Comparison of ENCODE assay signal across 27 cellular contexts in genomic region chr16:84268661-84269060, GRCh38. TPM values are rescaled to one million over a fixed set of nuclear protein-coding genes. Genes with fewer than 3 reads are reported as not detected.
DNase-seq lines count a peak whose midpoint lies in the region; ATAC-seq lines count a peak whose summit lies in the region.
"Had no signal": no experiment of that assay in that cellular context is flagged by ENCODE, and none has a peak within 500 bp of the region (broad histone marks: within the 10 kb centered on the region; RNA-seq: fewer than 3 reads in every experiment).

No MANE protein-coding gene starts in this region.

- peaks cover 0 to 2% of the 10 kb centered on the region in 2 donors for H3K9me3 Mint-ChIP-seq in stimulated activated naive B cell treated with anti-CD40 and anti-IgM and Interleukin-4, amounts not matched to agents 10 μg/mL and 1 μg/mL and 100 μg/mL, for 72 hours
- no peaks in the 10 kb centered on the region for H3K9me3 Mint-ChIP-seq in activated naive CD4-positive, alpha-beta T cell treated with anti-CD3 and anti-CD28 coated beads, Interleukin-2, amount 50 U/mL, for 72 hours
- H3K9me3 Mint-ChIP-seq: activated CD4-positive, alpha-beta T cell treated with anti-CD3 and anti-CD28 coated beads, Interleukin-2, amount 10 ng/mL, durations not matched to agents 7 days and 5 days; activated T-cell treated with anti-CD3 and anti-CD28 coated beads, Interleukin-2, amount 50 U/mL, for 24 hours; dendritic cell treated with granulocyte-macrophage colony-stimulating factor and Interleukin-4, amounts not matched to agents 40 ng/mL and 50 ng/mL, for 4 days; natural killer cell had no signal

- peaks cover 14% of the 10 kb centered on the region in 2 donors for H3K27me3 Mint-ChIP-seq in stimulated activated naive B cell treated with anti-CD40 and anti-IgM and Interleukin-4, amounts not matched to agents 10 μg/mL and 1 μg/mL and 100 μg/mL, for 72 hours

- ATAC-seq in stimulated activated naive B cell treated with anti-CD40 and anti-IgM and Interleukin-4, amounts not matched to agents 10 μg/mL and 1 μg/mL and 100 μg/mL, for 72 hours (replicated peaks) = no peak
- ATAC-seq in activated naive CD4-positive, alpha-beta T cell treated with anti-CD3 and anti-CD28 coated beads, Interleukin-2, amount 50 U/mL, for 72 hours = no peak
- ATAC-seq in HG02623 (IDR thresholded peaks at IDR 0.05; ENCODE audit: unreplicated experiment) = no peak
- ATAC-seq: lower lobe of right lung, natural killer cell had no signal

- no peak overlapping the region for H3K27ac Mint-ChIP-seq in stimulated activated naive B cell treated with anti-CD40 and anti-IgM and Interleukin-4, amounts not matched to agents 10 μg/mL and 1 μg/mL and 100 μg/mL, for 72 hours
- H3K27ac Mint-ChIP-seq in activated naive CD4-positive, alpha-beta T cell treated with anti-CD3 and anti-CD28 coated beads, Interleukin-2, amount 50 U/mL, for 72 hours = no peak overlapping the region
- H3K27ac Mint-ChIP-seq: activated CD4-positive, alpha-beta T cell treated with anti-CD3 and anti-CD28 coated beads, Interleukin-2, amount 10 ng/mL, durations not matched to agents 7 days and 5 days; activated T-cell treated with anti-CD3 and anti-CD28 coated beads, Interleukin-2, amount 50 U/mL, for 24 hours; CD14-positive monocyte; dendritic cell treated with granulocyte-macrophage colony-stimulating factor and Interleukin-4, amounts not matched to agents 40 ng/mL and 50 ng/mL, for 4 days; natural killer cell had no signal

- H3K4me1 Mint-ChIP-seq in stimulated activated naive B cell treated with anti-CD40 and anti-IgM and Interleukin-4, amounts not matched to agents 10 μg/mL and 1 μg/mL and 100 μg/mL, for 72 hours = no peaks in the 10 kb centered on the region
- H3K4me1 Mint-ChIP-seq: activated CD4-positive, alpha-beta T cell treated with anti-CD3 and anti-CD28 coated beads, Interleukin-2, amount 10 ng/mL, durations not matched to agents 7 days and 5 days; CD14-positive monocyte; natural killer cell had no signal

- H3K36me3 Mint-ChIP-seq in stimulated activated naive B cell treated with anti-CD40 and anti-IgM and Interleukin-4, amounts not matched to agents 10 μg/mL and 1 μg/mL and 100 μg/mL, for 72 hours = no peaks in the 10 kb centered on the region
- H3K36me3 Mint-ChIP-seq in activated naive CD4-positive, alpha-beta T cell treated with anti-CD3 and anti-CD28 coated beads, Interleukin-2, amount 50 U/mL, for 72 hours = no peaks in the 10 kb centered on the region
- H3K36me3 Mint-ChIP-seq: CD14-positive monocyte, natural killer cell had no signal

- peak; percentile 35 for DNase-seq in DMS 273 (lab: John Stamatoyannopoulos, UW; ENCODE audit: unreplicated experiment)
- DNase-seq in DMS 273 treated with DMSO at 0.1 percent for 48 hours (lab: John Stamatoyannopoulos, UW) = no peak
- peak; percentile 50 for DNase-seq in DMS79 treated with DMSO at 0.1 percent for 48 hours (lab: John Stamatoyannopoulos, UW)
- peak; percentile 79 for DNase-seq in NCI-H524 treated with DMSO at 0.1 percent for 48 hours (lab: John Stamatoyannopoulos, UW)
- DNase-seq in kidney tubule cell (ENCODE audit: low spot score) = peak; percentile 75
- no peak for DNase-seq in stimulated activated naive B cell treated with anti-CD40 and anti-IgM and Interleukin-4, amounts not matched to agents 10 μg/mL and 1 μg/mL and 100 μg/mL, for 72 hours
- no peak for DNase-seq in activated naive CD4-positive, alpha-beta T cell treated with anti-CD3 and anti-CD28 coated beads, Interleukin-2, amount 50 U/mL, for 72 hours (ENCODE audit: low spot score in 2 of 2)
- DNase-seq: activated CD4-positive, alpha-beta T cell treated with anti-CD3 and anti-CD28 coated beads, Interleukin-2, amount 10 ng/mL, durations not matched to agents 7 days and 5 days; activated gamma-delta T cell; activated T-cell treated with anti-CD3 and anti-CD28 coated beads, Interleukin-2, amount 50 U/mL, for 24 hours; central memory CD4-positive, alpha-beta T cell; lower lobe of right lung; natural killer cell; NCI-H1048; Peyer's patch; stimulated activated CD4-positive, alpha-beta T cell treated with anti-CD3 and anti-CD28 coated beads, Interleukin-1b, Interleukin-23, amount 100 ng/mL, for 48 hours; stimulated activated CD8-positive, alpha-beta memory T cell treated with anti-CD3 and anti-CD28 coated beads, Interleukin-4, amount 100 ng/mL, for 48 hours; stomach; T1000; tibial artery had no signal

- no peak overlapping the region for H3K4me3 Mint-ChIP-seq in stimulated activated naive B cell treated with anti-CD40 and anti-IgM and Interleukin-4, amounts not matched to agents 10 μg/mL and 1 μg/mL and 100 μg/mL, for 72 hours
- H3K4me3 Mint-ChIP-seq: activated CD4-positive, alpha-beta T cell treated with anti-CD3 and anti-CD28 coated beads, Interleukin-2, amount 10 ng/mL, durations not matched to agents 7 days and 5 days; activated T-cell treated with anti-CD3 and anti-CD28 coated beads, Interleukin-2, amount 50 U/mL, for 24 hours; CD14-positive monocyte; dendritic cell treated with granulocyte-macrophage colony-stimulating factor and Interleukin-4, amounts not matched to agents 40 ng/mL and 50 ng/mL, for 4 days; natural killer cell had no signal

RNA-seq across cellular contexts. Expression of gene WFDC1, which starts 26.0 kb away (rescaled TPM):
- not detected for total RNA-seq in activated naive CD4-positive, alpha-beta T cell treated with anti-CD3 and anti-CD28 coated beads, Interleukin-2, amount 50 U/mL, for 72 hours
- total RNA-seq: activated CD4-positive, alpha-beta T cell treated with anti-CD3 and anti-CD28 coated beads, Interleukin-2, amount 10 ng/mL, durations not matched to agents 7 days and 5 days; H4; natural killer cell had no signal

RNA-seq across cellular contexts. Expression of gene KCNG4, which starts 28.8 kb away (rescaled TPM):
- total RNA-seq in activated naive CD4-positive, alpha-beta T cell treated with anti-CD3 and anti-CD28 coated beads, Interleukin-2, amount 50 U/mL, for 72 hours = not detected
- total RNA-seq: activated CD4-positive, alpha-beta T cell treated with anti-CD3 and anti-CD28 coated beads, Interleukin-2, amount 10 ng/mL, durations not matched to agents 7 days and 5 days; H4; lower lobe of right lung; mononuclear cell; natural killer cell; osteocyte; Peyer's patch; smooth muscle cell; stomach had no signal

Comparison
In these comparisons a context has a peak if more than half of its experiments do, and no peak if none do; other contexts are left out.
1. DNase-seq: peak in DMS 273 (single experiment), DMS79 treated with DMSO at 0.1 percent for 48 hours (single experiment), NCI-H524 treated with DMSO at 0.1 percent for 48 hours (single experiment) and kidney tubule cell (single experiment); none in DMS 273 treated with DMSO at 0.1 percent for 48 hours (single experiment), stimulated activated naive B cell treated with anti-CD40 and anti-IgM and Interleukin-4, amounts not matched to agents 10 μg/mL and 1 μg/mL and 100 μg/mL, for 72 hours (single experiment) and activated naive CD4-positive, alpha-beta T cell treated with anti-CD3 and anti-CD28 coated beads, Interleukin-2, amount 50 U/mL, for 72 hours (0 of 2).